ENCODE assay signal across 21 cellular contexts in the genomic region with DNA sequence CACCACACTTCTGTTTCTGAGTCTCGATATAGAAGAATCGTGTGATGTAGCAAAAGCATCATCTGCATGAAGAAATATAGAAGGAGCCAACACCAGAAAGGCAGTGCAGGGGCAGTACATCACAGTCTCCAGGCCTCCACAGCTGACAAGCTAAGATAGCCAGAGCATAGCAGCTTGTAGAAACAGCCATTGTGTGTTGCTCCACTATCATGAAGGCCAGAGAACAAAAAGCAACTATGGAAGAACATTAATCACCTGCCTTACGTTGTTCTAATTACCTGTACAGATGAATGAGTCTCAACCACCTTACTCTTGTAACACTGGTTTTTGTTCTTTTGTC.
"Had no signal": no experiment of that assay in that cellular context is flagged by ENCODE, and none has a peak within 500 bp of the region (broad histone marks: within the 10 kb centered on the region; RNA-seq: fewer than 3 reads in every experiment).

No MANE protein-coding gene starts in this region.

- H3K36me3 Mint-ChIP-seq: brain, mesothelial cell of epicardium, natural killer cell had no signal

- DNase-seq: activated CD4-positive, alpha-beta T cell treated with anti-CD3 and anti-CD28 coated beads for 1 hour; activated CD4-positive, alpha-beta T cell treated with anti-CD3 and anti-CD28 coated beads, Interleukin-2, amount 50 U/mL, for 1 hour; activated CD8-positive, alpha-beta T cell treated with anti-CD3 and anti-CD28 coated beads, Interleukin-2, amount 10 ng/mL, durations not matched to agents 7 days and 5 days; activated gamma-delta T cell; activated naive CD4-positive, alpha-beta T cell treated with anti-CD3 and anti-CD28 coated beads, Interleukin-2, amount 50 U/mL, for 16 hours; activated naive CD8-positive, alpha-beta T cell treated with anti-CD3 and anti-CD28 coated beads, Interleukin-2, amount 50 U/mL, for 24 hours; aorta; caudate nucleus; dermis blood vessel endothelial cell; effector CD8-positive, alpha-beta T cell; head of caudate nucleus; natural killer cell; stimulated activated CD4-positive, alpha-beta T cell treated with anti-CD3 and anti-CD28 coated beads, Interleukin-4, amount 100 ng/mL, for 24 hours; stimulated activated naive CD4-positive, alpha-beta T cell treated with Interleukin-2 at 50 U/mL for 16 hours; upper lobe of left lung had no signal

- H3K9me3 ChIP-seq: gastroesophageal sphincter, thoracic aorta, upper lobe of left lung had no signal

- H3K4me3 Mint-ChIP-seq: activated CD8-positive, alpha-beta T cell treated with anti-CD3 and anti-CD28 coated beads, Interleukin-2, amount 10 ng/mL, durations not matched to agents 7 days and 5 days; activated naive CD8-positive, alpha-beta T cell treated with anti-CD3 and anti-CD28 coated beads, Interleukin-2, amount 50 U/mL, for 24 hours; activated T-helper 1 cell treated with anti-CD3 and anti-CD28 coated beads, Interleukin-12 subunit alpha, Interleukin-12 subunit beta, Interleukin-2, Interleukin-4 antibody, amounts not matched to agents 30 ng/mL and 10 ng/mL and 1 ng/mL, durations not matched to agents 14 hours and 24 hours and 36 hours; brain; mesothelial cell of epicardium; natural killer cell; T-helper 2 cell treated with Interferon-gamma antibody and Interleukin-4, amounts not matched to agents 5 μg/mL and 100 μg/mL, for 36 hours had no signal

- H3K27me3 ChIP-seq: gastroesophageal sphincter, upper lobe of left lung had no signal

- H3K4me3 ChIP-seq: gastroesophageal sphincter, thoracic aorta, upper lobe of left lung had no signal

- H3K27ac ChIP-seq: gastroesophageal sphincter, thoracic aorta, upper lobe of left lung had no signal

- H3K27ac Mint-ChIP-seq: activated CD8-positive, alpha-beta T cell treated with anti-CD3 and anti-CD28 coated beads, Interleukin-2, amount 10 ng/mL, durations not matched to agents 7 days and 5 days; activated naive CD8-positive, alpha-beta T cell treated with anti-CD3 and anti-CD28 coated beads, Interleukin-2, amount 50 U/mL, for 24 hours; activated T-helper 1 cell treated with anti-CD3 and anti-CD28 coated beads, Interleukin-12 subunit alpha, Interleukin-12 subunit beta, Interleukin-2, Interleukin-4 antibody, amounts not matched to agents 30 ng/mL and 10 ng/mL and 1 ng/mL, durations not matched to agents 14 hours and 24 hours and 36 hours; mesothelial cell of epicardium; natural killer cell; T-helper 2 cell treated with Interferon-gamma antibody and Interleukin-4, amounts not matched to agents 5 μg/mL and 100 μg/mL, for 36 hours had no signal

- H3K4me1 ChIP-seq: gastroesophageal sphincter, upper lobe of left lung had no signal

- H3K4me1 Mint-ChIP-seq: activated naive CD8-positive, alpha-beta T cell treated with anti-CD3 and anti-CD28 coated beads, Interleukin-2, amount 50 U/mL, for 24 hours; mesothelial cell of epicardium; natural killer cell had no signal

- H3K36me3 ChIP-seq: gastroesophageal sphincter, thoracic aorta, upper lobe of left lung had no signal

- H3K27me3 Mint-ChIP-seq: activated naive CD8-positive, alpha-beta T cell treated with anti-CD3 and anti-CD28 coated beads, Interleukin-2, amount 50 U/mL, for 24 hours; brain had no signal
